ENCODE assay signal across 15 cellular contexts in genomic region chr7:144403102-144403501, GRCh38. TPM values are rescaled to one million over a fixed set of nuclear protein-coding genes. Genes with fewer than 3 reads are reported as not detected.
DNase-seq lines count a peak whose midpoint lies in the region; ATAC-seq lines count a peak whose summit lies in the region.
"Had no signal": no experiment of that assay in that cellular context is flagged by ENCODE, and none has a peak within 500 bp of the region (broad histone marks: within the 10 kb centered on the region; RNA-seq: fewer than 3 reads in every experiment).

No MANE protein-coding gene starts in this region.

- peak; percentile 41 for DNase-seq in activated CD8-positive, alpha-beta memory T cell treated with anti-CD3 and anti-CD28 coated beads for 24 hours
- no peak for DNase-seq in activated CD8-positive, alpha-beta memory T cell treated with anti-CD3 and anti-CD28 coated beads, Interleukin-2, amount 50 U/mL, for 4 hours
- DNase-seq in posterior vena cava (ENCODE audit: low spot score): peak; percentile 67
- no peak for DNase-seq in NCI-H226
- DNase-seq: AML-193; Caco-2; Calu3; CD4-positive, alpha-beta T cell; CD8-positive, alpha-beta T cell; DMS79 treated with DMSO at 0.1 percent for 48 hours; GF-D8 had no signal

- intact Hi-C loops in posterior vena cava (cut with DNase I): no loop called here

- no peak for ATAC-seq in GM18868 (IDR thresholded peaks at IDR 0.05; ENCODE audit: unreplicated experiment)
- ATAC-seq: A549; CD8-positive, alpha-beta T cell had no signal

RNA-seq across cellular contexts. Expression of gene NOBOX, which starts 0.4 kb away (rescaled TPM):
- not detected for total RNA-seq in posterior vena cava
- total RNA-seq: A172; B cell; Caco-2; Calu3; CD4-positive, alpha-beta T cell; CD8-positive, alpha-beta T cell had no signal

RNA-seq across cellular contexts. Expression of gene ARHGEF5, which starts 47.9 kb away (rescaled TPM):
- 1 to 10 TPM; 8.8 to 9.7 TPM for total RNA-seq in posterior vena cava
- total RNA-seq: A172 had no signal

Comparison
In these comparisons a context has a peak if more than half of its experiments do, and no peak if none do; other contexts are left out.
1. DNase-seq: peak in activated CD8-positive, alpha-beta memory T cell treated with anti-CD3 and anti-CD28 coated beads for 24 hours (single experiment) and posterior vena cava (single experiment); none in activated CD8-positive, alpha-beta memory T cell treated with anti-CD3 and anti-CD28 coated beads, Interleukin-2, amount 50 U/mL, for 4 hours (single experiment) and NCI-H226 (single experiment).